In the genomic region with DNA sequence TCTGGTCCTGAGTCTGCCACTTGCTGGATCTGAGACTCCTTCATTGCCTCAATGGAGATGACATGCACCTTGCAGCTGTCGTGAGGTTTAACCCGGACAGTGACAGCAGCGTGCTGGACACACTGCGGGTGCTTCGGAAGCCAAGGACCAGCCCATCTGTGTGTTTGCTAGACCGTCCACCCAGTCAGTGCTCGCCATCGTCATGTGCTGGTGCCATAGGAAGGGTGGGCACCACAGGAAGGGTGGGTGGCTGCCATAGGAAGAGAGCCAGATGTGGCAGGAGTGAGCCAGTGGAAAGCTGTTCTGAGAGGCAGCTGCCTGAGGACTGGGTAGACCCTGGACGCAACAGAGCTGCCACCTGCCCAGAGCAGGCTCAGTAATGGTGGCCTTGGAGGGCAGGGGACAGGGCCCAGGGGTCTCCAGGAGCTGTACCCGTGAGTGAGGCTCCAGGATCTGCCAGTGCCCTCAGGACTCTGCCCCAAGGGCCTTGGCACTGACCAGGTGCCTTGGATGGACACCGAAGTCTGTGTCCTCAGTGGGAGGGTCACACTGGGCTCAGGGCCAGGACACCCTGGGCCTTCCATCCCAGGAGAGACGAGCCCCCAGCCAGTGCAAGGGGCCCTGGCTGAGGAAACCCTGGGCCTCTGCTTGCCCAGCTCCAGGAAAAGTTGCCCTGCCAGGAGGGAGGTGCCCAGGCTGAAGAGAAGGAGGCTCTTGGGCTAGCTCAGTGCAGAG, we compare ENCODE assay signal across 21 cellular contexts. TPM values are rescaled to one million over a fixed set of nuclear protein-coding genes. Genes with fewer than 3 reads are reported as not detected.
A peak's percentile ranks its signal among the peaks of the same experiment; 100 is the strongest.
DNase-seq lines count a peak whose midpoint lies in the region; ATAC-seq, FAIRE-seq and TF ChIP-seq lines count a peak whose summit lies in the region.
"Had no signal": no experiment of that assay in that cellular context is flagged by ENCODE, and none has a peak within 500 bp of the region (broad histone marks: within the 10 kb centered on the region; RNA-seq: fewer than 3 reads in every experiment).

No MANE protein-coding gene starts in this region.

- H3K27ac ChIP-seq in spleen (peak overlapping the region in 3 of 8 donors; percentile 22 to 37 (median 33)), prostate gland (no peak overlapping the region)
- H3K27ac ChIP-seq: 22Rv1, A549 had no signal

- TF ChIP-seq POLR2A in spleen (IDR thresholded peaks at IDR 0.05) (no peak), prostate gland (IDR thresholded peaks at IDR 0.05) (no peak)

- H3K4me3 ChIP-seq in bronchial epithelial cell (ENCODE audit: low read depth, low read length) (no peak overlapping the region), spleen (no peak overlapping the region), prostate gland (no peak overlapping the region)
- H3K4me3 ChIP-seq: A549, HAP-1 had no signal

- no peaks in the 10 kb centered on the region for H3K9me3 ChIP-seq in spleen
- H3K9me3 ChIP-seq in prostate gland: no peaks in the 10 kb centered on the region
- H3K9me3 ChIP-seq: A549, HAP-1 had no signal

- 67 to 74% (median 73%) methylated on average over 8 to 12 of the region's 12 CpGs for WGBS in spleen, 5 donors
- 85% methylated on average over 10 of the region's 12 CpGs for WGBS in prostate gland

- no peaks in the 10 kb centered on the region for H3K27me3 ChIP-seq in bronchial epithelial cell (ENCODE audit: control insufficient read depth, insufficient read depth, low read length)
- peaks cover 0 to 7% (median 0%) of the 10 kb centered on the region in 7 donors for H3K27me3 ChIP-seq in spleen (replicated peaks in 1 of 7)
- no peaks in the 10 kb centered on the region for H3K27me3 ChIP-seq in prostate gland (replicated peaks; ENCODE audit: insufficient read depth)

- no peaks in the 10 kb centered on the region for H3K36me3 ChIP-seq in bronchial epithelial cell (ENCODE audit: control insufficient read depth, insufficient read depth, low read length)
- H3K36me3 ChIP-seq in spleen: peaks cover 0 to 26% (median 0%) of the 10 kb centered on the region in 6 donors
- no peaks in the 10 kb centered on the region for H3K36me3 ChIP-seq in prostate gland
- H3K36me3 ChIP-seq: HAP-1 had no signal

- intact Hi-C loops in Right ventricle myocardium inferior (cut with DNase I) (no loop called here), left ventricle myocardium superior (cut with micrococcal nuclease) (no loop called here), spleen (cut with DNase I; ENCODE audit: low total_unique reads) (no loop called here), prostate gland (cut with DNase I) (no loop called here)

- TF ChIP-seq CTCF in bronchial epithelial cell (IDR thresholded peaks at IDR 0.05; ENCODE audit: insufficient read depth, low read length, severe bottlenecking) (no peak), spleen (IDR thresholded peaks at IDR 0.05 in 8 of 11, conservative IDR thresholded peaks at IDR 0.05 in 3 of 11) (no peak), prostate gland (IDR thresholded peaks at IDR 0.05) (no peak)

- peak; percentile 43 for FAIRE-seq in bronchial epithelial cell (lab: Jason Lieb, UNC)
- FAIRE-seq: A549, G401.6, GM12891, GM19239, HTR-8/SVneo had no signal

- H3K4me1 ChIP-seq in spleen (peaks cover 0 to 56% (median 23%) of the 10 kb centered on the region in 6 donors), prostate gland (replicated peaks) (no peaks in the 10 kb centered on the region)
- H3K4me1 ChIP-seq: A549, HAP-1 had no signal

- DNase-seq in Right ventricle myocardium inferior (ENCODE audit: missing footprints) (peak; percentile 52), left ventricle myocardium superior (no peak), bronchial epithelial cell (ENCODE audit: low read depth) (no peak), myocyte (ENCODE audit: low read depth) (peak; percentile 85), spleen (no peak), prostate gland (ENCODE audit: low spot score) (no peak)
- DNase-seq: AML-193; Calu3; CD8-positive, alpha-beta T cell; KBM-7 had no signal

- ATAC-seq in Right ventricle myocardium inferior (no peak), left ventricle myocardium superior (no peak)
- ATAC-seq in activated CD4-positive, CD25-positive, alpha-beta regulatory T cell treated with anti-CD3 and anti-CD28 coated beads, Interleukin-2, amount 50 U/mL, for 24 hours: no peak
- ATAC-seq: A549; CD8-positive, alpha-beta T cell had no signal

RNA-seq across cellular contexts. Expression of a gene that starts 21.8 kb away (rescaled TPM):
- 5.5 TPM for total RNA-seq in Right ventricle myocardium inferior
- 8.0 TPM for total RNA-seq in left ventricle myocardium superior
- under 0.01 TPM in 1 of 2 replicates, not detected in the other for total RNA-seq in bronchial epithelial cell
- total RNA-seq in myocyte: 0.75 and 2.4 TPM in 2 replicates
- polyA plus RNA-seq in myocyte (2012): 0.58 TPM
- 10 to 100 TPM; 20.7 to 61.4 (median 39.9) TPM for total RNA-seq in spleen
- polyA plus RNA-seq in spleen: 10 to 100 TPM in 1 of 3 donors, 1 to 10 TPM in 2; 3.5 to 19.4 (median 4.6) TPM
- total RNA-seq in prostate gland: 10 to 100 TPM in 1 of 2 donors, 1 to 10 TPM in 1; 2.9 to 20.6 TPM
- total RNA-seq: Calu3, H4 had no signal

RNA-seq across cellular contexts. Expression of a gene that starts 36.3 kb away (rescaled TPM):
- total RNA-seq in Right ventricle myocardium inferior: not detected
- not detected for total RNA-seq in left ventricle myocardium superior
- total RNA-seq in bronchial epithelial cell: not detected in 2 replicates
- not detected in 2 replicates for total RNA-seq in myocyte
- polyA plus RNA-seq in myocyte (2012): not detected
- total RNA-seq in spleen: 10 to 100 TPM in 1 of 7 donors, 1 to 10 TPM in 5, not detected in 1; 2.1 to 12.1 (median 6.5) TPM
- polyA plus RNA-seq in spleen: 1 to 10 TPM; 1.7 to 9.5 (median 9.3) TPM
- 100 to 1,000 TPM in 1 of 2 donors, 10 to 100 TPM in 1; 32.2 to 412 TPM for total RNA-seq in prostate gland
- total RNA-seq: Calu3; CD8-positive, alpha-beta T cell; H4 had no signal
- polyA plus RNA-seq: A549, BJ, IgD-negative memory B cell had no signal

Comparison
In these comparisons a context has a peak if more than half of its experiments do, and no peak if none do; other contexts are left out.
1. DNase-seq: peak in Right ventricle myocardium inferior (single experiment) and myocyte (single experiment); none in left ventricle myocardium superior (single experiment), bronchial epithelial cell (single experiment), spleen (single experiment) and prostate gland (single experiment).